In the genomic region with DNA sequence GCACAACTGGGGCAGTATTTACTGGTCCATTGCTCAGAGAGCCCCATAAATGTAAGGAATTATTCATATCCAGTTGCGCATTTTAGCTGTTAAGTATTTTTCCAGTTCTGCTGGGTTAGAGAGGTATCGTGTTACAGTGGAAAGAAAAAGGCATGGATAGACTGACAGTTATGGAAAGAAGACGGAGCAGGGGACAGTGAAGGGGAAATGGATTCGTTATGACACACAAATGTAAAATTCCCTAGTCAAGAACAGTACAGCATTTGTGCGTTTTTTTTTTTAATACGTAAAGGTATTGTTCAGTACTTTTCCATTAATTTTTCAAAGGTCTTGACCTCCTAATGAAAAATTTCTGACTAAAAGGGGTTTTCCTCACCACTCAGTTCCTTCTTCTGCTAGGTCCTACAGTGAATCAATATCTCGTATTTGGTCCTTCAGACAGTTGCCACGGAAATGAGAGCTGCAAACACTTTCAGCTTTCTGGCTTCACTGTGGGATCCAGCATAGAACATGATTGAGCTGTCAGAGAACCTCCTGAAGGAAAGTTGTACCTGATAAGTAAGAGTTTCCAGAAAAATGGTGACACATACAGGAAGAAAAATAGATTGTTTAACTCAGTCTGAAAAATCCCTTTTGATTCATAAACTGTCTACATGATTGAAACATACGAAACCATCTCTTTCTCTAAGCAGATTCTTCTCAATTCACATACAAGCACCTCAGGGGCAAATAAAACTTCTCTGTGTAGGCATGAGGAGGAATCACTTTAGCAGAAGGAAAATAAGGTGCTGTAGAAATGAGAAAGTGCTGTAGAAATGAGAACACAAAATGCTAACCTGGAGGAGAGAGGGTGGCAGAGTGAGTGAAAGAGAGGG, we compare ENCODE assay signal across 8 cellular contexts. TPM values are rescaled to one million over a fixed set of nuclear protein-coding genes. Genes with fewer than 3 reads are reported as not detected.
A peak's percentile ranks its signal among the peaks of the same experiment; 100 is the strongest.
DNase-seq lines count a peak whose midpoint lies in the region; ATAC-seq and TF ChIP-seq lines count a peak whose summit lies in the region.

No MANE protein-coding gene starts in this region.

- peak; percentile 18 for DNase-seq in NCI-H748 (lab: John Stamatoyannopoulos, UW; ENCODE audit: unreplicated experiment)
- no peak for DNase-seq in NCI-H748 treated with DMSO at 0.1 percent for 48 hours (lab: John Stamatoyannopoulos, UW)
- peak; percentile 3 for DNase-seq in T1000 (lab: John Stamatoyannopoulos, UW)
- no peak for DNase-seq in osteocyte (ENCODE audit: extremely low spot score, unreplicated experiment)
- no peak for DNase-seq in NCI-H524 treated with DMSO at 0.1 percent for 48 hours (lab: John Stamatoyannopoulos, UW)
- no peak for DNase-seq in ascending aorta (ENCODE audit: low spot score in 2 of 2)
- DNase-seq in DMS53 treated with DMSO at 0.1 percent for 48 hours (lab: John Stamatoyannopoulos, UW; ENCODE audit: unreplicated experiment): no peak

- no peaks in the 10 kb centered on the region for H3K36me3 Mint-ChIP-seq in osteocyte (ENCODE audit: unreplicated experiment)

- H3K27ac Mint-ChIP-seq in osteocyte (ENCODE audit: unreplicated experiment): peak overlapping the region; percentile 53

- no peak overlapping the region for H3K27ac ChIP-seq in ascending aorta

- H3K27me3 Mint-ChIP-seq in osteocyte (ENCODE audit: unreplicated experiment): no peaks in the 10 kb centered on the region

- H3K4me3 ChIP-seq in ascending aorta: no peak overlapping the region

- H3K27me3 ChIP-seq in ascending aorta: no peaks in the 10 kb centered on the region

- TF ChIP-seq CTCF in osteocyte (IDR thresholded peaks at IDR 0.05) (no peak), ascending aorta (IDR thresholded peaks at IDR 0.05) (no peak)

- H3K4me1 ChIP-seq in ascending aorta: no peaks in the 10 kb centered on the region

- H3K9me3 Mint-ChIP-seq in osteocyte (ENCODE audit: unreplicated experiment): no peaks in the 10 kb centered on the region

- peak; percentile 77 for ATAC-seq in HG02870 (IDR thresholded peaks at IDR 0.05; ENCODE audit: unreplicated experiment)

- intact Hi-C loops in ascending aorta (cut with DNase I): no loop called here

- H3K36me3 ChIP-seq in ascending aorta: no peaks in the 10 kb centered on the region

- H3K4me3 Mint-ChIP-seq in osteocyte (ENCODE audit: unreplicated experiment): peak overlapping the region; percentile 1

- H3K9me3 ChIP-seq in ascending aorta: no peaks in the 10 kb centered on the region

- H3K4me1 Mint-ChIP-seq in osteocyte (ENCODE audit: unreplicated experiment): peaks cover 11% of the 10 kb centered on the region

RNA-seq across cellular contexts. Expression of a gene that starts 21.8 kb away (rescaled TPM):
- total RNA-seq in osteocyte: 3.3 and 3.6 TPM in 2 replicates
- total RNA-seq in ascending aorta: not detected

Comparison
In these comparisons a context has a peak if more than half of its experiments do, and no peak if none do; other contexts are left out.
1. DNase-seq: peak in NCI-H748 (single experiment) and T1000 (single experiment); none in NCI-H748 treated with DMSO at 0.1 percent for 48 hours (single experiment), osteocyte (single experiment), NCI-H524 treated with DMSO at 0.1 percent for 48 hours (single experiment), ascending aorta (0 of 2) and DMS53 treated with DMSO at 0.1 percent for 48 hours (single experiment).